9 cellular contexts compared by ENCODE assay signal in the genomic region with DNA sequence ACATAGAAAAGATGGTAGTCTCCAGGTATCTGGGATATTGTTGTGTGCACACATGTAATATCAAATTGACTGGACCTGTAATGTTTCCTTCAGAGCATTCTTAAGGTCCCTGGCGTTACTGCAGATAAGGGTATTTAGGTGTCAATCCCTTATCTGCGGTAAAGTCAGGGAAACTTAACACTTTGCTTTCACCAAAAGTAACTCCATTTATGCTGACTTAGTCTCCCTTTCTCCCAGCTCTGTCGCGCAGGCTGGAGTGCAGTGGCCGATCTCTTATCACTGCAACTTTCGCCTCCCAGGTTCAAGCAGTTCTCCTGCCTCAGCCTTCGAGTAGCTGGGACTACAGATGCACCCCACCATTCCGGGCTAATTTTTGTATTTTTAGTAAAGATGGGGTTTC. TPM values are rescaled to one million over a fixed set of nuclear protein-coding genes. Genes with fewer than 3 reads are reported as not detected.
DNase-seq lines count a peak whose midpoint lies in the region; ATAC-seq and TF ChIP-seq lines count a peak whose summit lies in the region.
"Had no signal": no experiment of that assay in that cellular context is flagged by ENCODE, and none has a peak within 500 bp of the region (broad histone marks: within the 10 kb centered on the region; RNA-seq: fewer than 3 reads in every experiment).

No MANE protein-coding gene starts in this region.

- H3K4me1 Mint-ChIP-seq in activated CD4-positive, alpha-beta T cell treated with anti-CD3 and anti-CD28 coated beads, Interleukin-2, amount 10 ng/mL, durations not matched to agents 24 days and 14 days: peaks cover 49% of the 10 kb centered on the region
- peaks cover 52% of the 10 kb centered on the region for H3K4me1 Mint-ChIP-seq in activated CD8-positive, alpha-beta T cell treated with anti-CD3 and anti-CD28 coated beads, Interleukin-2, amount 10 ng/mL, durations not matched to agents 7 days and 5 days (ENCODE audit: low read depth)

- H3K36me3 Mint-ChIP-seq in activated CD4-positive, alpha-beta T cell treated with anti-CD3 and anti-CD28 coated beads, Interleukin-2, amount 10 ng/mL, durations not matched to agents 24 days and 14 days (ENCODE audit: low read depth): peaks cover 34% of the 10 kb centered on the region
- peaks cover 34% of the 10 kb centered on the region for H3K36me3 Mint-ChIP-seq in activated CD8-positive, alpha-beta T cell treated with anti-CD3 and anti-CD28 coated beads, Interleukin-2, amount 10 ng/mL, durations not matched to agents 7 days and 5 days (ENCODE audit: low read depth)

- H3K9me3 Mint-ChIP-seq in activated CD4-positive, alpha-beta T cell treated with anti-CD3 and anti-CD28 coated beads, Interleukin-2, amount 10 ng/mL, durations not matched to agents 24 days and 14 days: no peaks in the 10 kb centered on the region
- H3K9me3 Mint-ChIP-seq in activated CD8-positive, alpha-beta T cell treated with anti-CD3 and anti-CD28 coated beads, Interleukin-2, amount 10 ng/mL, durations not matched to agents 7 days and 5 days (ENCODE audit: insufficient read depth): no peaks in the 10 kb centered on the region

- intact Hi-C loops in activated CD4-positive, alpha-beta T cell treated with anti-CD3 and anti-CD28 coated beads, Interleukin-2, amount 10 ng/mL, durations not matched to agents 24 days and 14 days (cut with micrococcal nuclease): loop anchor here (5.0 kb wide), 3 partner anchors 181 to 551 kb away; a partner anchor contains a TSS

- CTCF ChIA-PET in activated CD8-positive, alpha-beta T cell treated with anti-CD3 and anti-CD28 coated beads, Interleukin-2, amount 10 ng/mL, durations not matched to agents 7 days and 5 days (lab: Charles Lee): interaction anchor here (1.2 to 4.1 kb wide), 4 partner anchors 55 to 295 kb away, joined by 3 to 27 read pairs (median 8); a partner anchor contains a TSS

- peak overlapping the region; percentile 30 to 85 (median 83) for H3K4me3 ChIP-seq in liver (ENCODE audit: low read depth in 1 of 3, low read length in 3 of 3)

- TF ChIP-seq CTCF in liver (IDR thresholded peaks at IDR 0.05; ENCODE audit: low read depth, low read length, missing input control): no peak

- H3K27me3 ChIP-seq in liver (ENCODE audit: control insufficient read depth in 4 of 4, insufficient read depth in 4 of 4, low read length in 3 of 4): no peaks in the 10 kb centered on the region

- no peaks in the 10 kb centered on the region for H3K27me3 Mint-ChIP-seq in activated CD4-positive, alpha-beta T cell treated with anti-CD3 and anti-CD28 coated beads, Interleukin-2, amount 10 ng/mL, durations not matched to agents 24 days and 14 days
- H3K27me3 Mint-ChIP-seq in activated CD8-positive, alpha-beta T cell treated with anti-CD3 and anti-CD28 coated beads, Interleukin-2, amount 10 ng/mL, durations not matched to agents 7 days and 5 days (ENCODE audit: low read depth): no peaks in the 10 kb centered on the region

- H3K4me3 Mint-ChIP-seq in activated CD4-positive, alpha-beta T cell treated with anti-CD3 and anti-CD28 coated beads, Interleukin-2, amount 10 ng/mL, durations not matched to agents 24 days and 14 days: peak overlapping the region; percentile 85
- H3K4me3 Mint-ChIP-seq in activated CD8-positive, alpha-beta T cell treated with anti-CD3 and anti-CD28 coated beads, Interleukin-2, amount 10 ng/mL, durations not matched to agents 7 days and 5 days: peak overlapping the region; percentile 81

- H3K27ac Mint-ChIP-seq in activated CD4-positive, alpha-beta T cell treated with anti-CD3 and anti-CD28 coated beads, Interleukin-2, amount 10 ng/mL, durations not matched to agents 24 days and 14 days: peak overlapping the region; percentile 72
- no peak overlapping the region for H3K27ac Mint-ChIP-seq in activated CD8-positive, alpha-beta T cell treated with anti-CD3 and anti-CD28 coated beads, Interleukin-2, amount 10 ng/mL, durations not matched to agents 7 days and 5 days

- H3K27ac ChIP-seq in liver (ENCODE audit: low read depth in 1 of 2, low read length in 2 of 2): no peak overlapping the region

- no peaks in the 10 kb centered on the region for H3K9me3 ChIP-seq in liver (ENCODE audit: control insufficient read depth in 4 of 4, low read length in 3 of 4)

- POLR2A ChIA-PET in activated CD8-positive, alpha-beta T cell treated with anti-CD3 and anti-CD28 coated beads, Interleukin-2, amount 10 ng/mL, durations not matched to agents 7 days and 5 days (lab: Charles Lee): interaction anchor here (1.7 to 2.0 kb wide), 2 partner anchors 21 to 145 kb away, joined by 4 to 6 read pairs; no protein-coding TSS in a partner anchor

- H3K4me1 ChIP-seq in liver (ENCODE audit: control insufficient read depth in 4 of 4, insufficient read depth in 4 of 4, low read length in 3 of 4): peaks cover 22 to 63% (median 56%) of the 10 kb centered on the region in 4 donors

- H3K9ac ChIP-seq in liver (ENCODE audit: low read depth in 1 of 2, low read length in 2 of 2): no peak overlapping the region

- no peak for ATAC-seq in activated CD8-positive, alpha-beta T cell treated with anti-CD3 and anti-CD28 coated beads, Interleukin-2, amount 10 ng/mL, durations not matched to agents 7 days and 5 days
- no peak for ATAC-seq in GM19463 (IDR thresholded peaks at IDR 0.05; ENCODE audit: unreplicated experiment)
- ATAC-seq: left colon had no signal

- TF ChIP-seq RAD21 in liver (IDR thresholded peaks at IDR 0.05): no peak

- no peak for DNase-seq in activated CD4-positive, alpha-beta T cell treated with anti-CD3 and anti-CD28 coated beads, Interleukin-2, amount 10 ng/mL, durations not matched to agents 24 days and 14 days
- DNase-seq in activated CD4-positive, alpha-beta T cell treated with anti-CD3 and anti-CD28 coated beads for 4 hours: no peak
- DNase-seq in activated CD8-positive, alpha-beta T cell treated with anti-CD3 and anti-CD28 coated beads, Interleukin-2, amount 10 ng/mL, durations not matched to agents 7 days and 5 days: no peak
- DNase-seq in superior temporal gyrus (ENCODE audit: extremely low spot score) (peak; percentile 13), GF-D8 (lab: John Stamatoyannopoulos, UW) (no peak), GM19238 (ENCODE audit: insufficient read length, low spot score) (no peak)
- DNase-seq: left colon had no signal

- WGBS in liver: 31% methylated on average over 8 of the region's 8 CpGs

- no peaks in the 10 kb centered on the region for H3K36me3 ChIP-seq in liver (ENCODE audit: control insufficient read depth in 4 of 4, insufficient read depth in 3 of 4, low read depth in 1 of 4, low read length in 3 of 4)

TF ChIP-seq in liver, 16 proteins besides CTCF, POLR2A, EP300 and RAD21 (continues in another document):
- TF ChIP-seq FOXA2 (IDR thresholded peaks at IDR 0.05) (no peak), GABPA (IDR thresholded peaks at IDR 0.05 in 1 of 2, conservative IDR thresholded peaks at IDR 0.05 in 1 of 2) (no peak), FOXA1 (IDR thresholded peaks at IDR 0.05) (no peak), TAF1 (conservative IDR thresholded peaks at IDR 0.05) (no peak), HNF4G (IDR thresholded peaks at IDR 0.05) (no peak), YY1 (IDR thresholded peaks at IDR 0.05) (no peak), EGR1 (IDR thresholded peaks at IDR 0.05; ENCODE audit: low read depth in 2 of 2) (no peak), RXRA (IDR thresholded peaks at IDR 0.05) (no peak), NR2F2 (IDR thresholded peaks at IDR 0.05) (no peak)

RNA-seq across cellular contexts. Expression of a gene that starts 1.8 kb away (rescaled TPM):
- total RNA-seq in activated CD4-positive, alpha-beta T cell treated with anti-CD3 and anti-CD28 coated beads, Interleukin-2, amount 10 ng/mL, durations not matched to agents 24 days and 14 days: 29.4 and 30.5 TPM in 2 replicates
- total RNA-seq in activated CD8-positive, alpha-beta T cell treated with anti-CD3 and anti-CD28 coated beads, Interleukin-2, amount 10 ng/mL, durations not matched to agents 7 days and 5 days: 10 to 100 TPM; 28.1 to 29.9 TPM
- total RNA-seq in liver: 10 to 100 TPM; 17.0 to 19.8 TPM
- 10 to 100 TPM; 10.0 to 15.2 TPM for polyA plus RNA-seq in liver

RNA-seq across cellular contexts. Expression of a gene that starts 25.9 kb away (rescaled TPM):
- total RNA-seq in activated CD4-positive, alpha-beta T cell treated with anti-CD3 and anti-CD28 coated beads, Interleukin-2, amount 10 ng/mL, durations not matched to agents 24 days and 14 days: 6.7 and 8.4 TPM in 2 replicates
- total RNA-seq in activated CD8-positive, alpha-beta T cell treated with anti-CD3 and anti-CD28 coated beads, Interleukin-2, amount 10 ng/mL, durations not matched to agents 7 days and 5 days: 10 to 100 TPM; 12.6 to 17.2 TPM
- total RNA-seq in liver: 1 to 10 TPM; 1.4 to 4.2 TPM
- polyA plus RNA-seq in liver: 1 to 10 TPM in 1 of 2 donors, under 1 TPM in 1; 0.82 to 2.4 TPM

RNA-seq across cellular contexts. Expression of a gene that starts 39.9 kb away (rescaled TPM):
- 37.0 and 44.0 TPM in 2 replicates for total RNA-seq in activated CD4-positive, alpha-beta T cell treated with anti-CD3 and anti-CD28 coated beads, Interleukin-2, amount 10 ng/mL, durations not matched to agents 24 days and 14 days
- total RNA-seq in activated CD8-positive, alpha-beta T cell treated with anti-CD3 and anti-CD28 coated beads, Interleukin-2, amount 10 ng/mL, durations not matched to agents 7 days and 5 days: 10 to 100 TPM; 35.4 to 36.7 TPM
- 1 to 10 TPM; 4.7 to 9.3 TPM for total RNA-seq in liver
- 10 to 100 TPM; 12.1 to 22.7 TPM for polyA plus RNA-seq in liver

RNA-seq across cellular contexts. Expression of a gene that starts 52.0 kb away (rescaled TPM):
- 23.8 and 26.1 TPM in 2 replicates for total RNA-seq in activated CD4-positive, alpha-beta T cell treated with anti-CD3 and anti-CD28 coated beads, Interleukin-2, amount 10 ng/mL, durations not matched to agents 24 days and 14 days
- 10 to 100 TPM; 21.0 to 24.5 TPM for total RNA-seq in activated CD8-positive, alpha-beta T cell treated with anti-CD3 and anti-CD28 coated beads, Interleukin-2, amount 10 ng/mL, durations not matched to agents 7 days and 5 days
- 10 to 100 TPM; 13.3 to 23.2 TPM for total RNA-seq in liver
- 10 to 100 TPM in 1 of 2 donors, 1 to 10 TPM in 1; 3.7 to 13.0 TPM for polyA plus RNA-seq in liver

RNA-seq across cellular contexts. Expression of a gene that starts 57.2 kb away (rescaled TPM):
- 10.1 and 11.2 TPM in 2 replicates for total RNA-seq in activated CD4-positive, alpha-beta T cell treated with anti-CD3 and anti-CD28 coated beads, Interleukin-2, amount 10 ng/mL, durations not matched to agents 24 days and 14 days
- total RNA-seq in activated CD8-positive, alpha-beta T cell treated with anti-CD3 and anti-CD28 coated beads, Interleukin-2, amount 10 ng/mL, durations not matched to agents 7 days and 5 days: 1 to 10 TPM; 7.1 TPM
- 1 to 10 TPM; 1.9 to 2.2 TPM for total RNA-seq in liver
- 1 to 10 TPM in 1 of 2 donors, under 1 TPM in 1; 0.82 to 2.3 TPM for polyA plus RNA-seq in liver
